1 cellular context compared by ENCODE assay signal in genomic region chr1:153978274-153978909, GRCh38.
TF ChIP-seq lines count a peak whose summit lies in the region.

No MANE protein-coding gene starts in this region.

TF ChIP-seq in GM12878, 131 proteins besides CTCF, POLR2A, EP300 and RAD21:
- TF ChIP-seq POU2F2 (IDR thresholded peaks at IDR 0.05; ENCODE audit: borderline replicate concordance, low read depth, low read length) (no peak), TCF12 (IDR thresholded peaks at IDR 0.05; ENCODE audit: low read depth, low read length) (no peak), KAT2A (conservative IDR thresholded peaks at IDR 0.05; ENCODE audit: control insufficient read depth, low read depth, low read length) (no peak)
